ENCODE assay signal across 18 cellular contexts in the genomic region with DNA sequence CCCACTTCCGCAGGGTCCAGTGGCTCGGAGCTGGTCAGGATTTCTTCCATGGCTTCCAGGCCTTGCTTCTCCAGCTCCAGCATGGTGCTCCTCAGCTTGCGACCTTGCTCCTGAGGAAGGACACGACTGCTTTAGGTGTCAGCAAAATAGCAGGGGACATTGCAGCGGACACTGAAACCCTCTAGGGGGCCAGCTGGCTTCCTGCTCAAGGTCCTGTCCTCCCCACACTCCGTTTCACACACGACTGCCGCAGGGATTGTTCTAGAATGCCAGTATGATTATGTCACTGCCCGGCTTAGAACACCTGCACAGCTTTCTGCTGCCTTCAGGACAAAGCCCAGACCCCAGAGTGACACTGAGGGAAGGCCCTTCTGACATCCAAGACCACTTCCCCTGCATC.
DNase-seq lines count a peak whose midpoint lies in the region; ATAC-seq and TF ChIP-seq lines count a peak whose summit lies in the region.
"Had no signal": no experiment of that assay in that cellular context is flagged by ENCODE, and none has a peak within 500 bp of the region (broad histone marks: within the 10 kb centered on the region; RNA-seq: fewer than 3 reads in every experiment).

No MANE protein-coding gene starts in this region.

- peaks cover 26% of the 10 kb centered on the region for H3K79me1 ChIP-seq in mesenchymal stem cell (replicated peaks; ENCODE audit: low read length, poor library complexity, severe bottlenecking)

- H2BK15ac ChIP-seq in mesenchymal stem cell (ENCODE audit: low read depth, poor library complexity, severe bottlenecking) = no peak overlapping the region

- H3K4me1 ChIP-seq in mesenchymal stem cell (ENCODE audit: control insufficient read depth, insufficient read depth, low read depth, low read length) (peaks cover 13% of the 10 kb centered on the region), aorta (ENCODE audit: control insufficient read depth in 1 of 2, insufficient read depth in 2 of 2, low read length in 2 of 2) (no peaks in the 10 kb centered on the region)
- H3K4me1 ChIP-seq: BLaER1, HAP-1 had no signal

- H3K4me1 Mint-ChIP-seq in activated T-cell treated with anti-CD3 and anti-CD28 coated beads, Interleukin-2, amount 50 U/mL, for 24 hours (ENCODE audit: low read depth) = peaks cover 9% of the 10 kb centered on the region
- peaks cover 10% of the 10 kb centered on the region for H3K4me1 Mint-ChIP-seq in stimulated activated effector memory CD8-positive, alpha-beta T cell treated with anti-CD3 and anti-CD28 coated beads, Interleukin-12 subunit alpha, Interleukin-12 subunit beta, amount 100 ng/mL, for 72 hours

- no peak for ATAC-seq in stimulated activated effector memory CD8-positive, alpha-beta T cell treated with anti-CD3 and anti-CD28 coated beads, Interleukin-12 subunit alpha, Interleukin-12 subunit beta, amount 100 ng/mL, for 72 hours
- ATAC-seq in aorta (ENCODE audit: low FRiP score) = no peak
- ATAC-seq: Panc1 had no signal

- H2AFZ ChIP-seq in mesenchymal stem cell (ENCODE audit: low read depth, low read length) = no peak overlapping the region

- H3K23ac ChIP-seq in mesenchymal stem cell (ENCODE audit: low read length in 2 of 2) = no peak overlapping the region

- H3K27ac Mint-ChIP-seq in activated T-cell treated with anti-CD3 and anti-CD28 coated beads, Interleukin-2, amount 50 U/mL, for 24 hours = peak overlapping the region; percentile 32
- H3K27ac Mint-ChIP-seq in stimulated activated effector memory CD8-positive, alpha-beta T cell treated with anti-CD3 and anti-CD28 coated beads, Interleukin-12 subunit alpha, Interleukin-12 subunit beta, amount 100 ng/mL, for 72 hours = peak overlapping the region; percentile 93

- H3K14ac ChIP-seq in mesenchymal stem cell (ENCODE audit: low read length in 2 of 2) = no peak overlapping the region

- no peaks in the 10 kb centered on the region for H3K9me3 ChIP-seq in WERI-Rb-1 (ENCODE audit: severe bottlenecking)
- H3K9me3 ChIP-seq in mesenchymal stem cell (ENCODE audit: control insufficient read depth, low read length) = no peaks in the 10 kb centered on the region
- H3K9me3 ChIP-seq in aorta (ENCODE audit: control insufficient read depth, low read length) = no peaks in the 10 kb centered on the region
- H3K9me3 ChIP-seq: BLaER1, HAP-1 had no signal

- no peak overlapping the region for H2BK5ac ChIP-seq in mesenchymal stem cell (ENCODE audit: low read depth, low read length, poor library complexity, severe bottlenecking)

- H3K36me3 ChIP-seq in WERI-Rb-1 (peaks cover 10% of the 10 kb centered on the region), mesenchymal stem cell (ENCODE audit: control insufficient read depth in 1 of 2, insufficient read depth in 2 of 2, low read depth in 1 of 2, low read length in 2 of 2) (peaks cover 42 to 89% of the 10 kb centered on the region in 2 experiments), aorta (ENCODE audit: control insufficient read depth in 1 of 2, insufficient read depth in 2 of 2, low read length in 1 of 2) (peaks cover 0 to 13% of the 10 kb centered on the region in 2 donors)
- H3K36me3 ChIP-seq: BLaER1 had no signal

- peak; percentile 40; the same call in 1 of the 2 replicates for TF ChIP-seq CTCF in WERI-Rb-1 (IDR thresholded peaks at IDR 0.05; ENCODE audit: low read depth, low read length)

- H3K36me3 Mint-ChIP-seq in activated T-cell treated with anti-CD3 and anti-CD28 coated beads, Interleukin-2, amount 50 U/mL, for 24 hours (ENCODE audit: low read depth) = no peaks in the 10 kb centered on the region
- peaks cover 24% of the 10 kb centered on the region for H3K36me3 Mint-ChIP-seq in stimulated activated effector memory CD8-positive, alpha-beta T cell treated with anti-CD3 and anti-CD28 coated beads, Interleukin-12 subunit alpha, Interleukin-12 subunit beta, amount 100 ng/mL, for 72 hours

- H3K4me3 ChIP-seq in WERI-Rb-1 (ENCODE audit: low read depth, low read length) (no peak overlapping the region), mesenchymal stem cell (ENCODE audit: insufficient read depth in 1 of 2, low read depth in 1 of 2, low read length in 2 of 2) (no peak overlapping the region), aorta (ENCODE audit: low read length in 2 of 2) (no peak overlapping the region)
- H3K4me3 ChIP-seq: BLaER1, HAP-1 had no signal

- no peaks in the 10 kb centered on the region for H3K27me3 Mint-ChIP-seq in activated T-cell treated with anti-CD3 and anti-CD28 coated beads, Interleukin-2, amount 50 U/mL, for 24 hours

- no peak overlapping the region for H2AK5ac ChIP-seq in mesenchymal stem cell (ENCODE audit: low read length, severe bottlenecking)

- intact Hi-C loops in aorta (cut with DNase I) = loop anchor here (5.0 to 10.0 kb wide), 4 partner anchors 42 to 287 kb away; no protein-coding TSS in a partner anchor

- H3K9me3 Mint-ChIP-seq in activated T-cell treated with anti-CD3 and anti-CD28 coated beads, Interleukin-2, amount 50 U/mL, for 24 hours = no peaks in the 10 kb centered on the region
- no peaks in the 10 kb centered on the region for H3K9me3 Mint-ChIP-seq in stimulated activated effector memory CD8-positive, alpha-beta T cell treated with anti-CD3 and anti-CD28 coated beads, Interleukin-12 subunit alpha, Interleukin-12 subunit beta, amount 100 ng/mL, for 72 hours

- H3K4me2 ChIP-seq in mesenchymal stem cell (ENCODE audit: low read length, poor library complexity, severe bottlenecking) = no peak overlapping the region
- H3K4me2 ChIP-seq: BLaER1 had no signal

- no peak overlapping the region for H3K9ac ChIP-seq in mesenchymal stem cell (ENCODE audit: low read length)
- H3K9ac ChIP-seq: BLaER1 had no signal

- no peak for DNase-seq in activated T-cell treated with anti-CD3 and anti-CD28 coated beads, Interleukin-2, amount 50 U/mL, for 24 hours
- DNase-seq in activated T-cell treated with anti-CD3 and anti-CD28 coated beads for 4 hours (no peak), WERI-Rb-1 (peak; percentile 28), islet precursor cell (peak; percentile 63), NCI-H774 (lab: John Stamatoyannopoulos, UW) (no peak), mesenchymal stem cell (no peak), aorta (no peak)
- no peak for DNase-seq in stimulated activated effector memory CD8-positive, alpha-beta T cell treated with anti-CD3 and anti-CD28 coated beads, Interleukin-12 subunit alpha, Interleukin-12 subunit beta, amount 100 ng/mL, for 72 hours (ENCODE audit: low spot score in 2 of 2)
- DNase-seq: 8988T, EL, NCI-H1092 treated with DMSO at 0.1 percent for 48 hours, NCI-H1694, NCI-H345, NCI-H69, SHP77 treated with DMSO at 0.1 percent for 48 hours had no signal

- no peak overlapping the region for H2BK120ac ChIP-seq in mesenchymal stem cell (ENCODE audit: low read depth, low read length)

- 85% methylated on average over 9 of the region's 9 CpGs for WGBS in mesenchymal stem cell
- WGBS in aorta, 2 donors = 72 to 76% methylated on average over 9 of the region's 9 CpGs

- H3K4ac ChIP-seq in mesenchymal stem cell (ENCODE audit: low read depth in 1 of 2, low read length in 2 of 2) = no peak overlapping the region

- no peak overlapping the region for H3K18ac ChIP-seq in mesenchymal stem cell (ENCODE audit: low read depth in 1 of 2, low read length in 2 of 2)

- no peak overlapping the region for H2BK12ac ChIP-seq in mesenchymal stem cell (ENCODE audit: low read length in 2 of 2)

- H3K4me3 Mint-ChIP-seq in activated T-cell treated with anti-CD3 and anti-CD28 coated beads, Interleukin-2, amount 50 U/mL, for 24 hours = no peak overlapping the region
- H3K4me3 Mint-ChIP-seq in stimulated activated effector memory CD8-positive, alpha-beta T cell treated with anti-CD3 and anti-CD28 coated beads, Interleukin-12 subunit alpha, Interleukin-12 subunit beta, amount 100 ng/mL, for 72 hours = no peak overlapping the region

- H3K27ac ChIP-seq in WERI-Rb-1 = no peak overlapping the region
- H3K27ac ChIP-seq in mesenchymal stem cell (ENCODE audit: low read length, poor library complexity, severe bottlenecking) = no peak overlapping the region
- no peak overlapping the region for H3K27ac ChIP-seq in aorta (ENCODE audit: low read depth in 1 of 2, low read length in 2 of 2)
- H3K27ac ChIP-seq: BLaER1 had no signal

- H4K8ac ChIP-seq in mesenchymal stem cell (ENCODE audit: low read length) = no peak overlapping the region

- H4K91ac ChIP-seq in mesenchymal stem cell (ENCODE audit: low read length) = no peak overlapping the region

- H3K27me3 ChIP-seq in WERI-Rb-1 (ENCODE audit: insufficient read depth, low read depth, severe bottlenecking) (no peaks in the 10 kb centered on the region), mesenchymal stem cell (ENCODE audit: control insufficient read depth in 1 of 2, insufficient read depth in 1 of 2, low read length in 2 of 2) (no peaks in the 10 kb centered on the region), aorta (ENCODE audit: control insufficient read depth in 1 of 2, insufficient read depth in 2 of 2, low read length in 1 of 2) (no peaks in the 10 kb centered on the region)
- H3K27me3 ChIP-seq: BLaER1 had no signal

Comparison
In these comparisons a context has a peak if more than half of its experiments do, and no peak if none do; other contexts are left out.
1. DNase-seq: peak in WERI-Rb-1 (single experiment) and islet precursor cell (single experiment); none in activated T-cell treated with anti-CD3 and anti-CD28 coated beads, Interleukin-2, amount 50 U/mL, for 24 hours (single experiment), activated T-cell treated with anti-CD3 and anti-CD28 coated beads for 4 hours (single experiment), stimulated activated effector memory CD8-positive, alpha-beta T cell treated with anti-CD3 and anti-CD28 coated beads, Interleukin-12 subunit alpha, Interleukin-12 subunit beta, amount 100 ng/mL, for 72 hours (0 of 2), NCI-H774 (single experiment), mesenchymal stem cell (single experiment) and aorta (0 of 2).